In the genomic region with DNA sequence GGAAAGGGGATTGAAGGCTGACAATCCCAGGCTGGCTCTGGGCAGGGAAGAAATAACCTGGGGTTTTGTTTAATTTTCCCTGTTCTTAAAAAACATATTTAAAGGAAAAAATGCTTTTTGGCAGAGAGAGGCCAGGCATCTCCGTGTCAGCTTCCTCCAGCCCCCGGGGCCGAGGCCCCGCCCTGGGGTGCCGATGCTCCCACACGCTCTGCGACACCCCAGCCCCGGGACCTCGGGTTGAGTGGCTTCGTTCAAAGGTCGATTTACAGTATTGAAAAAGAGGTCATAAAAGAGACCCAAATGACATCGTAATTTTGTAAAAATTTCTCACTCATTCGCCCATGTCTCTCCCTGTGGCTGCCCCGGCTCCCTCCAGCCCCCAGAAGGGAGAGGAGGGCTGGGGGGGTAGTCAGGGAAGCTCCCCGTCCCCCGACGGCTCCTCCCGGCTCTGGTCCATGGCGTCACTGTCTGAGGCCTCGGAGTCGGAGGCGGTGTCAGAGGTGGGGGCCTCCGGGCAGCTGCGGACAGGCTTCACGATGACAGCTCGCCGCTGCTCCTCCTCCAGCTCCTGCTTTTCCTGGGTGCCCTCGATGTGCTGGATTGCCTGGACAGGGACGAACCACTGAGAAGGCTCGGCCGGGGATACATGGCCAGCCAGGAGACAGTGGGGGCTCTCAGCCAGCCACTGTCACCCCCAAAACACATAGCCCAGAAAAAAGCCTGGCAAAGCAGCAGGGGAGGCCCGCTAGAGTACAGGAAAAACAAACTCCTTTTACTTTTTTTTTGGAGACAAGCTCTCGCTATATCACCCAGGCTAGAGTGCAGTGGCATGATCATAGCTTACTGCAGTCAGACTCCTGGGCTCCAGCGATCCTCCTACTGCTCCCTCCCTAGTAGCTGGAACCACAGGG, we compare ENCODE assay signal across 1 cellular context.
A peak's percentile ranks its signal among the peaks of the same experiment; 100 is the strongest.
TF ChIP-seq lines count a peak whose summit lies in the region.

No MANE protein-coding gene starts in this region.

TF ChIP-seq in WTC11, 78 proteins besides CTCF, POLR2A, EP300 and RAD21 (continued from another document):
- TF ChIP-seq, protein P1, sequence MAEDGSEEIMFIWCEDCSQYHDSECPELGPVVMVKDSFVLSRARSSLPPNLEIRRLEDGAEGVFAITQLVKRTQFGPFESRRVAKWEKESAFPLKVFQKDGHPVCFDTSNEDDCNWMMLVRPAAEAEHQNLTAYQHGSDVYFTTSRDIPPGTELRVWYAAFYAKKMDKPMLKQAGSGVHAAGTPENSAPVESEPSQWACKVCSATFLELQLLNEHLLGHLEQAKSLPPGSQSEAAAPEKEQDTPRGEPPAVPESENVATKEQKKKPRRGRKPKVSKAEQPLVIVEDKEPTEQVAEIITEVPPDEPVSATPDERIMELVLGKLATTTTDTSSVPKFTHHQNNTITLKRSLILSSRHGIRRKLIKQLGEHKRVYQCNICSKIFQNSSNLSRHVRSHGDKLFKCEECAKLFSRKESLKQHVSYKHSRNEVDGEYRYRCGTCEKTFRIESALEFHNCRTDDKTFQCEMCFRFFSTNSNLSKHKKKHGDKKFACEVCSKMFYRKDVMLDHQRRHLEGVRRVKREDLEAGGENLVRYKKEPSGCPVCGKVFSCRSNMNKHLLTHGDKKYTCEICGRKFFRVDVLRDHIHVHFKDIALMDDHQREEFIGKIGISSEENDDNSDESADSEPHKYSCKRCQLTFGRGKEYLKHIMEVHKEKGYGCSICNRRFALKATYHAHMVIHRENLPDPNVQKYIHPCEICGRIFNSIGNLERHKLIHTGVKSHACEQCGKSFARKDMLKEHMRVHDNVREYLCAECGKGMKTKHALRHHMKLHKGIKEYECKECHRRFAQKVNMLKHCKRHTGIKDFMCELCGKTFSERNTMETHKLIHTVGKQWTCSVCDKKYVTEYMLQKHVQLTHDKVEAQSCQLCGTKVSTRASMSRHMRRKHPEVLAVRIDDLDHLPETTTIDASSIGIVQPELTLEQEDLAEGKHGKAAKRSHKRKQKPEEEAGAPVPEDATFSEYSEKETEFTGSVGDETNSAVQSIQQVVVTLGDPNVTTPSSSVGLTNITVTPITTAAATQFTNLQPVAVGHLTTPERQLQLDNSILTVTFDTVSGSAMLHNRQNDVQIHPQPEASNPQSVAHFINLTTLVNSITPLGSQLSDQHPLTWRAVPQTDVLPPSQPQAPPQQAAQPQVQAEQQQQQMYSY (CRISPR knock-in tag; IDR thresholded peaks at IDR 0.05) = peak; percentile 18; the same call in 1 of the 2 replicates
